29 cellular contexts compared by ENCODE assay signal in genomic region chr1:53241828-53242227, GRCh38.
"Had no signal": no experiment of that assay in that cellular context is flagged by ENCODE, and none has a peak within 500 bp of the region (broad histone marks: within the 10 kb centered on the region; RNA-seq: fewer than 3 reads in every experiment).

No MANE protein-coding gene starts in this region.

- H3K27ac ChIP-seq: stomach, suprapubic skin, testis, thoracic aorta, thyroid gland, tibial artery, tibial nerve, transverse colon, upper lobe of left lung, upper lobe of right lung, uterus, vagina had no signal

- H3K36me3 ChIP-seq: stomach, suprapubic skin, thoracic aorta, tibial artery, tibial nerve, transverse colon, upper lobe of left lung, upper lobe of right lung, uterus, vagina had no signal

- ATAC-seq: stimulated activated effector memory CD8-positive, alpha-beta T cell treated with anti-CD3 and anti-CD28 coated beads, Interleukin-12 subunit alpha, Interleukin-12 subunit beta, amount 100 ng/mL, for 72 hours; stimulated activated memory B cell treated with anti-CD40 and anti-IgM and Interleukin-4, amounts not matched to agents 10 μg/mL and 1 μg/mL and 100 μg/mL, for 72 hours; stimulated activated naive B cell treated with anti-CD40 and anti-IgM and Interleukin-4, amounts not matched to agents 10 μg/mL and 1 μg/mL and 100 μg/mL, for 72 hours; stimulated activated naive CD8-positive, alpha-beta T cell treated with anti-CD3 and anti-CD28 coated beads, Interleukin-15, amount 100 ng/mL, for 72 hours; stimulated activated naive CD8-positive, alpha-beta T cell treated with anti-CD3 and anti-CD28 coated beads, Interleukin-15, Interleukin-2, amounts not matched to agents 100 U/mL and 50 U/mL, for 24 hours; upper lobe of right lung had no signal

- H3K27me3 ChIP-seq: stomach, suprapubic skin, testis, thyroid gland, tibial artery, tibial nerve, transverse colon, upper lobe of left lung, upper lobe of right lung, uterus, vagina had no signal

- H3K27me3 Mint-ChIP-seq: stimulated activated memory B cell treated with anti-CD40 and anti-IgM and Interleukin-4, amounts not matched to agents 10 μg/mL and 1 μg/mL and 100 μg/mL, for 72 hours; stimulated activated naive B cell treated with anti-CD40 and anti-IgM and Interleukin-4, amounts not matched to agents 10 μg/mL and 1 μg/mL and 100 μg/mL, for 72 hours; stimulated activated naive CD8-positive, alpha-beta T cell treated with anti-CD3 and anti-CD28 coated beads, Interleukin-15, amount 100 ng/mL, for 72 hours; stimulated activated naive CD8-positive, alpha-beta T cell treated with anti-CD3 and anti-CD28 coated beads, Interleukin-15, Interleukin-2, amounts not matched to agents 100 ng/mL and 50 ng/mL, for 24 hours; type B pancreatic cell had no signal

- H3K9me3 Mint-ChIP-seq: stimulated activated effector memory CD8-positive, alpha-beta T cell treated with anti-CD3 and anti-CD28 coated beads, Interleukin-12 subunit alpha, Interleukin-12 subunit beta, amount 100 ng/mL, for 72 hours; stimulated activated naive B cell treated with anti-CD40 and anti-IgM and Interleukin-4, amounts not matched to agents 10 μg/mL and 1 μg/mL and 100 μg/mL, for 72 hours; stimulated activated naive CD8-positive, alpha-beta T cell treated with anti-CD3 and anti-CD28 coated beads, Interleukin-15, amount 100 ng/mL, for 72 hours; stimulated activated naive CD8-positive, alpha-beta T cell treated with anti-CD3 and anti-CD28 coated beads, Interleukin-15, Interleukin-2, amounts not matched to agents 100 ng/mL and 50 ng/mL, for 24 hours; type B pancreatic cell had no signal

- H3K27ac Mint-ChIP-seq: stimulated activated effector memory CD8-positive, alpha-beta T cell treated with anti-CD3 and anti-CD28 coated beads, Interleukin-12 subunit alpha, Interleukin-12 subunit beta, amount 100 ng/mL, for 72 hours; stimulated activated naive B cell treated with anti-CD40 and anti-IgM and Interleukin-4, amounts not matched to agents 10 μg/mL and 1 μg/mL and 100 μg/mL, for 72 hours; stimulated activated naive CD8-positive, alpha-beta T cell treated with anti-CD3 and anti-CD28 coated beads, Interleukin-15, amount 100 ng/mL, for 72 hours; stimulated activated naive CD8-positive, alpha-beta T cell treated with anti-CD3 and anti-CD28 coated beads, Interleukin-15, Interleukin-2, amounts not matched to agents 100 ng/mL and 50 ng/mL, for 24 hours; type B pancreatic cell had no signal

- H3K4me3 ChIP-seq: stomach, suprapubic skin, testis, thoracic aorta, thyroid gland, tibial artery, tibial nerve, transverse colon, upper lobe of left lung, upper lobe of right lung, uterus, vagina had no signal

- H3K9me3 ChIP-seq: stomach, suprapubic skin, testis, thoracic aorta, thyroid gland, tibial artery, tibial nerve, transverse colon, upper lobe of left lung, upper lobe of right lung, uterus, vagina had no signal

- FAIRE-seq: urothelium cell line had no signal

- DNase-seq: stimulated activated CD4-positive, alpha-beta T cell treated with anti-CD3 and anti-CD28 coated beads, Interleukin-2, amount 100 ng/mL, for 48 hours; stimulated activated CD4-positive, alpha-beta T cell treated with anti-CD3 and anti-CD28 coated beads, Interleukin-4, amount 100 ng/mL, for 1 hour; stimulated activated CD4-positive, alpha-beta T cell treated with anti-CD3 and anti-CD28 coated beads, Interleukin-4, amount 100 ng/mL, for 24 hours; stimulated activated CD4-positive, alpha-beta T cell treated with anti-CD3 and anti-CD28 coated beads, Interleukin-4, amount 100 ng/mL, for 4 hours; stimulated activated CD8-positive, alpha-beta memory T cell treated with anti-CD3 and anti-CD28 coated beads, Interleukin-4, amount 100 ng/mL, for 48 hours; stimulated activated naive B cell treated with anti-CD40 and anti-IgM and Interleukin-4, amounts not matched to agents 10 μg/mL and 1 μg/mL and 100 μg/mL, for 72 hours; stimulated activated naive CD4-positive, alpha-beta T cell; stimulated activated naive CD4-positive, alpha-beta T cell treated with Interleukin-2 at 50 U/mL for 16 hours; stimulated activated naive CD8-positive, alpha-beta T cell treated with anti-CD3 and anti-CD28 coated beads, Interleukin-15, amount 100 ng/mL, for 72 hours; stimulated activated naive CD8-positive, alpha-beta T cell treated with anti-CD3 and anti-CD28 coated beads, Interleukin-15, Interleukin-2, amounts not matched to agents 100 U/mL and 50 U/mL, for 24 hours; stomach; substantia nigra; testis; thyroid gland; tibial artery; transverse colon; trophoblast cell; upper lobe of left lung; upper lobe of right lung; uterus had no signal

- H3K4me3 Mint-ChIP-seq: stimulated activated effector memory CD8-positive, alpha-beta T cell treated with anti-CD3 and anti-CD28 coated beads, Interleukin-12 subunit alpha, Interleukin-12 subunit beta, amount 100 ng/mL, for 72 hours; stimulated activated memory B cell treated with anti-CD40 and anti-IgM and Interleukin-4, amounts not matched to agents 10 μg/mL and 1 μg/mL and 100 μg/mL, for 72 hours; stimulated activated naive B cell treated with anti-CD40 and anti-IgM and Interleukin-4, amounts not matched to agents 10 μg/mL and 1 μg/mL and 100 μg/mL, for 72 hours; stimulated activated naive CD8-positive, alpha-beta T cell treated with anti-CD3 and anti-CD28 coated beads, Interleukin-15, amount 100 ng/mL, for 72 hours; stimulated activated naive CD8-positive, alpha-beta T cell treated with anti-CD3 and anti-CD28 coated beads, Interleukin-15, Interleukin-2, amounts not matched to agents 100 ng/mL and 50 ng/mL, for 24 hours; type B pancreatic cell had no signal
